10 cellular contexts compared by ENCODE assay signal in genomic region chr4:6199344-6199921, GRCh38. TPM values are rescaled to one million over a fixed set of nuclear protein-coding genes. Genes with fewer than 3 reads are reported as not detected.
DNase-seq lines count a peak whose midpoint lies in the region; ATAC-seq and TF ChIP-seq lines count a peak whose summit lies in the region.
"Had no signal": no experiment of that assay in that cellular context is flagged by ENCODE, and none has a peak within 500 bp of the region (broad histone marks: within the 10 kb centered on the region; RNA-seq: fewer than 3 reads in every experiment).

No MANE protein-coding gene starts in this region.

- H3K27me3 Mint-ChIP-seq in immature natural killer cell (ENCODE audit: low read depth in 3 of 3): peaks cover 6 to 14% (median 10%) of the 10 kb centered on the region in 3 donors

- peaks cover 0 to 72% of the 10 kb centered on the region in 2 donors for H3K27me3 ChIP-seq in tibial artery

- no peak overlapping the region for H3K27ac Mint-ChIP-seq in activated naive CD4-positive, alpha-beta T cell treated with anti-CD3 and anti-CD28 coated beads, Interleukin-2, amount 50 U/mL, for 72 hours
- H3K27ac Mint-ChIP-seq in immature natural killer cell: peak overlapping the region in 5 of 6 donors; percentile 70 to 96 (median 94)

- no peak overlapping the region for H3K27ac ChIP-seq in tibial artery

- intact Hi-C loops in tibial artery (cut with DNase I; ENCODE audit: low total_unique reads): no loop called here

- peak overlapping the region; percentile 36 to 57 for H3K4me3 ChIP-seq in tibial artery

- H3K4me1 ChIP-seq in tibial artery: peaks cover 0 to 24% (median 19%) of the 10 kb centered on the region in 4 donors

- H3K4me3 Mint-ChIP-seq in immature natural killer cell: peak overlapping the region; percentile 69 to 88 (median 78)

- no peaks in the 10 kb centered on the region for H3K36me3 ChIP-seq in tibial artery

- H3K36me3 Mint-ChIP-seq in activated naive CD4-positive, alpha-beta T cell treated with anti-CD3 and anti-CD28 coated beads, Interleukin-2, amount 50 U/mL, for 72 hours: peaks cover 12% of the 10 kb centered on the region in 2 donors
- H3K36me3 Mint-ChIP-seq in immature natural killer cell: no peaks in the 10 kb centered on the region

- H3K9me3 Mint-ChIP-seq in activated naive CD4-positive, alpha-beta T cell treated with anti-CD3 and anti-CD28 coated beads, Interleukin-2, amount 50 U/mL, for 72 hours: peaks cover 9 to 11% of the 10 kb centered on the region in 2 donors
- peaks cover 0 to 4% (median 0%) of the 10 kb centered on the region in 6 donors for H3K9me3 Mint-ChIP-seq in immature natural killer cell

- DNase-seq in activated naive CD4-positive, alpha-beta T cell treated with Interleukin-2 at 50 U/mL for 16 hours: peak; percentile 59
- DNase-seq in activated naive CD4-positive, alpha-beta T cell treated with anti-CD3 and anti-CD28 coated beads, Interleukin-2, amount 50 U/mL, for 72 hours (ENCODE audit: low spot score in 2 of 2): no peak
- DNase-seq in activated CD8-positive, alpha-beta memory T cell treated with anti-CD3 and anti-CD28 coated beads, Interleukin-2, amount 50 U/mL, for 48 hours: peak; percentile 62
- DNase-seq in immature natural killer cell (peak in 2 of 3 donors; percentile 27 to 61), tibial artery (peak; percentile 6 to 54), SIG-M5 treated with dmso at 0.1 percent for 504 hours (lab: John Stamatoyannopoulos, UW; ENCODE audit: unreplicated experiment) (no peak), NCI-H446 treated with DMSO at 0.1 percent for 48 hours (lab: John Stamatoyannopoulos, UW) (no peak)

- ATAC-seq in activated naive CD4-positive, alpha-beta T cell treated with anti-CD3 and anti-CD28 coated beads, Interleukin-2, amount 50 U/mL, for 72 hours: no peak
- no peak for ATAC-seq in HG03521 (IDR thresholded peaks at IDR 0.05; ENCODE audit: unreplicated experiment)

- peaks cover 36 to 39% of the 10 kb centered on the region in 2 donors for H3K4me1 Mint-ChIP-seq in immature natural killer cell

- no peak for TF ChIP-seq CTCF in tibial artery (IDR thresholded peaks at IDR 0.05)

- peaks cover 0 to 13% (median 9%) of the 10 kb centered on the region in 3 donors for H3K9me3 ChIP-seq in tibial artery

RNA-seq across cellular contexts. Expression of gene JAKMIP1, which starts 0.9 kb away (rescaled TPM):
- total RNA-seq in activated naive CD4-positive, alpha-beta T cell treated with anti-CD3 and anti-CD28 coated beads, Interleukin-2, amount 50 U/mL, for 72 hours: 1 to 10 TPM; 1.3 to 7.4 TPM
- polyA plus RNA-seq in immature natural killer cell: 1 to 10 TPM; 1.2 to 7.9 (median 6.5) TPM
- total RNA-seq: pulmonary artery endothelial cell, SK-MEL-5 had no signal

Comparison
In these comparisons a context has a peak if more than half of its experiments do, and no peak if none do; other contexts are left out.
1. DNase-seq: peak in activated naive CD4-positive, alpha-beta T cell treated with Interleukin-2 at 50 U/mL for 16 hours (single experiment), activated CD8-positive, alpha-beta memory T cell treated with anti-CD3 and anti-CD28 coated beads, Interleukin-2, amount 50 U/mL, for 48 hours (single experiment), immature natural killer cell (2 of 3) and tibial artery (2 of 2); none in activated naive CD4-positive, alpha-beta T cell treated with anti-CD3 and anti-CD28 coated beads, Interleukin-2, amount 50 U/mL, for 72 hours (0 of 2), SIG-M5 treated with dmso at 0.1 percent for 504 hours (single experiment) and NCI-H446 treated with DMSO at 0.1 percent for 48 hours (single experiment).
2. H3K27ac Mint-ChIP-seq: peak in immature natural killer cell (5 of 6); none in activated naive CD4-positive, alpha-beta T cell treated with anti-CD3 and anti-CD28 coated beads, Interleukin-2, amount 50 U/mL, for 72 hours (0 of 2).